27 cellular contexts compared by ENCODE assay signal in the genomic region with DNA sequence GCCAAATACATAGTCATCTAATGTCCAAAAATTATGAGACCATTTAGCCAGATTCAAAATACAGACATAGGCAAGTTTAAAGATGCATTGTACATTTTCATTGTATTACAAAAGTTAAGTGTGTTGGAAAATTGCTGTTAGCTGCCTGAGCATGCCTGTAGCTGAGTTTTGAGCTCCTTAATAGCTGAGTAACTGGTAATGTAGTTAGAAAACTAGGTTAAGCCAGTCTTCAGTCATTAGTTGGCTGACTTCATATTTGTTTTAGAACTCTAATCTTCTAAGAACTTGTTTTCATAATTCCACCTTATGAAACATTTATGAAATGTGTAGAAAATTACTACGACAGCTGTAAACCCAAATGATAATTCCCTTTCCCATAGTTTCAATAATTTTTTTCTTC.
"Had no signal": no experiment of that assay in that cellular context is flagged by ENCODE, and none has a peak within 500 bp of the region (broad histone marks: within the 10 kb centered on the region; RNA-seq: fewer than 3 reads in every experiment).

No MANE protein-coding gene starts in this region.

- DNase-seq: naive thymus-derived CD8-positive, alpha-beta T cell; nephron progenitor cell; nucleus accumbens; pancreas; retina; right cardiac atrium; right lobe of liver; sigmoid colon; small intestine; stimulated activated CD4-positive, alpha-beta T cell treated with anti-CD3 and anti-CD28 coated beads, Interleukin-15, amount 100 ng/mL, for 24 hours; stimulated activated CD4-positive, alpha-beta T cell treated with anti-CD3 and anti-CD28 coated beads, Interleukin-2, amount 100 ng/mL, for 24 hours; stimulated activated CD4-positive, alpha-beta T cell treated with anti-CD3 and anti-CD28 coated beads, Interleukin-2, amount 100 ng/mL, for 48 hours; stimulated activated CD4-positive, alpha-beta T cell treated with anti-CD3 and anti-CD28 coated beads, Interleukin-4, amount 100 ng/mL, for 24 hours; stimulated activated naive B cell treated with anti-CD40 and anti-IgM and Interleukin-4, amounts not matched to agents 10 μg/mL and 1 μg/mL and 100 μg/mL, for 72 hours; stimulated activated naive CD4-positive, alpha-beta T cell treated with Interleukin-2 at 50 U/mL for 16 hours; stimulated activated naive CD8-positive, alpha-beta T cell treated with anti-CD3 and anti-CD28 coated beads, Interleukin-15, amount 100 ng/mL, for 72 hours; substantia nigra; testis; tibial artery; transverse colon; upper lobe of right lung; uterus had no signal

- H3K4me1 ChIP-seq: prostate gland, right lobe of liver, testis, transverse colon, upper lobe of right lung, uterus had no signal

- H3K4me3 ChIP-seq: pancreas, prostate gland, right lobe of liver, sigmoid colon, suprapubic skin, testis, tibial artery, transverse colon, upper lobe of right lung, uterus had no signal

- FAIRE-seq: pancreas, small intestine had no signal

- H3K27ac ChIP-seq: neutrophil, pancreas, prostate gland, right lobe of liver, sigmoid colon, suprapubic skin, testis, tibial artery, transverse colon, upper lobe of right lung, uterus had no signal

- H3K36me3 ChIP-seq: neutrophil, pancreas, prostate gland, right lobe of liver, sigmoid colon, suprapubic skin, tibial artery, transverse colon, upper lobe of right lung, uterus had no signal

- H3K27me3 ChIP-seq: neutrophil, pancreas, right lobe of liver, sigmoid colon, suprapubic skin, testis, tibial artery, transverse colon, upper lobe of right lung, uterus had no signal

- H3K9me3 ChIP-seq: neutrophil, pancreas, prostate gland, right lobe of liver, sigmoid colon, suprapubic skin, testis, tibial artery, transverse colon, upper lobe of right lung, uterus had no signal

- ATAC-seq: naive thymus-derived CD8-positive, alpha-beta T cell; natural killer cell treated with Interleukin-12 subunit alpha and Interleukin-12 subunit beta and Interleukin-15 and Interleukin-18, amount 100 ng/mL, for 72 hours; right cardiac atrium; right lobe of liver; stimulated activated effector memory CD8-positive, alpha-beta T cell treated with anti-CD3 and anti-CD28 coated beads, Interleukin-12 subunit alpha, Interleukin-12 subunit beta, amount 100 ng/mL, for 72 hours; stimulated activated naive B cell treated with anti-CD40 and anti-IgM and Interleukin-4, amounts not matched to agents 10 μg/mL and 1 μg/mL and 100 μg/mL, for 72 hours; stimulated activated naive CD8-positive, alpha-beta T cell treated with anti-CD3 and anti-CD28 coated beads, Interleukin-15, amount 100 ng/mL, for 72 hours; upper lobe of right lung had no signal
